22 cellular contexts compared by ENCODE assay signal in genomic region chr3:16668776-16669545, GRCh38.
DNase-seq lines count a peak whose midpoint lies in the region; ATAC-seq lines count a peak whose summit lies in the region.
"Had no signal": no experiment of that assay in that cellular context is flagged by ENCODE, and none has a peak within 500 bp of the region (broad histone marks: within the 10 kb centered on the region; RNA-seq: fewer than 3 reads in every experiment).

No MANE protein-coding gene starts in this region.

- H3K4me3 ChIP-seq in adipocyte (ENCODE audit: low read length) = no peak overlapping the region
- H3K4me3 ChIP-seq: ascending aorta, gastrocnemius medialis, lower lobe of right lung, thoracic aorta had no signal

- no peaks in the 10 kb centered on the region for H3K9me3 ChIP-seq in adipocyte (ENCODE audit: control insufficient read depth, low read length)
- H3K9me3 ChIP-seq: ascending aorta, gastrocnemius medialis, lower lobe of right lung, thoracic aorta had no signal

- peak; percentile 46 for DNase-seq in AG20443 (ENCODE audit: low spot score)
- DNase-seq in KBM-7 = peak; percentile 28
- DNase-seq in adipocyte (ENCODE audit: low read depth) = peak; percentile 72
- peak; percentile 15 for DNase-seq in inferior parietal cortex (ENCODE audit: extremely low spot score)
- DNase-seq in KG1 (lab: John Stamatoyannopoulos, UW) = no peak
- no peak for DNase-seq in NCI-H2107 treated with DMSO at 0.1 percent for 48 hours (lab: John Stamatoyannopoulos, UW; ENCODE audit: unreplicated experiment)
- DNase-seq in NCI-H526 (lab: John Stamatoyannopoulos, UW) = no peak
- DNase-seq: activated CD4-positive, alpha-beta T cell treated with anti-CD3 and anti-CD28 coated beads, Interleukin-2, amount 50 U/mL, for 1 hour; CD4-positive, alpha-beta memory T cell; central memory CD4-positive, alpha-beta T cell; DMS53; lower lobe of right lung; NCI-H1436; NCI-H69; SIG-M5; small intestine; stimulated activated naive B cell treated with anti-CD40 and anti-IgM and Interleukin-4, amounts not matched to agents 10 μg/mL and 1 μg/mL and 100 μg/mL, for 72 hours had no signal

- peaks cover 42% of the 10 kb centered on the region for H3K4me1 ChIP-seq in adipocyte (ENCODE audit: control insufficient read depth, insufficient read depth, low read length)
- H3K4me1 ChIP-seq: ascending aorta, lower lobe of right lung had no signal

- ATAC-seq in GM21786 (IDR thresholded peaks at IDR 0.05; ENCODE audit: unreplicated experiment) = no peak
- ATAC-seq: gastrocnemius medialis; HepG2; lower lobe of right lung; stimulated activated naive B cell treated with anti-CD40 and anti-IgM and Interleukin-4, amounts not matched to agents 10 μg/mL and 1 μg/mL and 100 μg/mL, for 72 hours had no signal

- in situ Hi-C loops in KBM-7 (cut with MboI; ENCODE audit: low pct_unique_long_range_greater_than_20kb, low sequenced_read_pairs) = no loop called here

- no peaks in the 10 kb centered on the region for H3K36me3 ChIP-seq in adipocyte (ENCODE audit: control insufficient read depth, insufficient read depth, low read length, severe bottlenecking)
- H3K36me3 ChIP-seq: ascending aorta, gastrocnemius medialis, lower lobe of right lung, thoracic aorta had no signal

- H3K9ac ChIP-seq in adipocyte (ENCODE audit: low read length) = no peak overlapping the region

- H3K27me3 ChIP-seq in adipocyte (replicated peaks; ENCODE audit: control insufficient read depth, insufficient read depth, low read length) = no peaks in the 10 kb centered on the region
- H3K27me3 ChIP-seq: ascending aorta, gastrocnemius medialis had no signal

Comparison
In these comparisons a context has a peak if more than half of its experiments do, and no peak if none do; other contexts are left out.
1. DNase-seq: peak in AG20443 (single experiment), KBM-7 (single experiment), adipocyte (single experiment) and inferior parietal cortex (single experiment); none in KG1 (single experiment), NCI-H2107 treated with DMSO at 0.1 percent for 48 hours (single experiment) and NCI-H526 (0 of 2).